ENCODE assay signal across 9 cellular contexts in the genomic region with DNA sequence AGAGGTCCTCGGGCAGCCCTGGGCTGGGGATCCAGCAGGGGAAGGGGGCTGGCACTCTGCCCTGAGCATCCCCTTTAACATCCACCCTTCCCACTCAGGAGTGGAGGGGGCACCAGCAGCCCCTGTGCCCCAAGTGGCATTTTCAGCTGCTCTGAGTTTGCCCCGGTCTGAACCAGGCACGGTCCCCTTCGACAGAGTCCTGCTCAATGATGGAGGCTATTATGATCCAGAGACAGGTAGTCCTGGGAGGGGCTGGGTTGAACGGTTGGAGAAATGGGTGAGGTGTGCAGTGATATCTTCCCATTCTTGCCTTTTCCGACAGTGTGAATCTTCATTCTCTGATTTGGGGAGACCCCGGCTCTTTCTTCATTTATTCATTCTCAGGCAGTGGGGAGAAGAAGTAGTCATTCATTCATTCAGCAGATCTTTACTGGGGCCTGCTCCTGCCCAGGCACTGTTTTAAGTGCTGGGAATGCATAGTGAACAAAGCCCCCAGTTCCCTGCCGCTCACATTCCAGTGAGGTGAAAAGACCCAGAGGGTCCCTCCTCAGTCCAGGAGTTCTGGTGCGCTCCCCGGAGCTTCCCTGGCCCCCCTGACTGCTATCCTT. TPM values are rescaled to one million over a fixed set of nuclear protein-coding genes. Genes with fewer than 3 reads are reported as not detected.
A peak's percentile ranks its signal among the peaks of the same experiment; 100 is the strongest.
DNase-seq lines count a peak whose midpoint lies in the region; ATAC-seq and TF ChIP-seq lines count a peak whose summit lies in the region.
"Had no signal": no experiment of that assay in that cellular context is flagged by ENCODE, and none has a peak within 500 bp of the region (broad histone marks: within the 10 kb centered on the region; RNA-seq: fewer than 3 reads in every experiment).

No MANE protein-coding gene starts in this region.

- 54 to 64% (median 55%) methylated on average over 10 of the region's 10 CpGs for WGBS in psoas muscle, 3 donors

- H3K27me3 ChIP-seq in GM06990 (replicated peaks; ENCODE audit: control insufficient read depth, insufficient read depth, low read length) (no peaks in the 10 kb centered on the region), foreskin keratinocyte (peaks cover 2% of the 10 kb centered on the region), psoas muscle (ENCODE audit: insufficient read depth in 3 of 3, low read length in 2 of 3) (no peaks in the 10 kb centered on the region)

- H3K36me3 ChIP-seq in GM06990 (ENCODE audit: control insufficient read depth, insufficient read depth, low read length) = no peaks in the 10 kb centered on the region
- H3K36me3 ChIP-seq in psoas muscle (ENCODE audit: insufficient read depth in 1 of 2, low read depth in 1 of 2) = no peaks in the 10 kb centered on the region

- H3K4me3 ChIP-seq in GM06990 (replicated peaks; ENCODE audit: low read depth, low read length) (peak overlapping the region; percentile 68), psoas muscle (peak overlapping the region; percentile 70)

- intact Hi-C loops in psoas muscle (cut with DNase I) = loop anchor here in 1 of 2 donors (5.0 kb wide), 1 partner anchor 123 kb away; no protein-coding TSS in a partner anchor

- peak overlapping the region; percentile 73 for H3K27ac ChIP-seq in VCaP
- peak overlapping the region; percentile 52 for H3K27ac ChIP-seq in foreskin keratinocyte
- H3K27ac ChIP-seq in psoas muscle = peak overlapping the region; percentile 84

- ATAC-seq in foreskin keratinocyte (no peak), psoas muscle (no peak), GM18502 (IDR thresholded peaks at IDR 0.05; ENCODE audit: poor library complexity, unreplicated experiment) (no peak), GM18858 (IDR thresholded peaks at IDR 0.05; ENCODE audit: unreplicated experiment) (no peak)

- H3K4me1 ChIP-seq in foreskin keratinocyte (peaks cover 6% of the 10 kb centered on the region), psoas muscle (peaks cover 24% of the 10 kb centered on the region)

- DNase-seq in GM06990 (ENCODE audit: extremely low read depth, insufficient read length) = no peak
- DNase-seq in foreskin keratinocyte = no peak
- peak in 1 of 2 donors; percentile 54 for DNase-seq in psoas muscle
- no peak for DNase-seq in 8988T
- no peak for DNase-seq in GF-D8 (lab: John Stamatoyannopoulos, UW)
- DNase-seq: NCI-H187 had no signal

- no peaks in the 10 kb centered on the region for H3K9me3 ChIP-seq in psoas muscle

- TF ChIP-seq CTCF in GM06990 (IDR thresholded peaks at IDR 0.05; ENCODE audit: insufficient read depth, low read length, poor library complexity, severe bottlenecking) (no peak), VCaP (conservative IDR thresholded peaks at IDR 0.05) (peak; percentile 61), foreskin keratinocyte (conservative IDR thresholded peaks at IDR 0.05) (no peak), psoas muscle (IDR thresholded peaks at IDR 0.05) (no peak)

RNA-seq across cellular contexts. Expression of a gene that starts 1.4 kb away (rescaled TPM):
- total RNA-seq in foreskin keratinocyte = 2.4 and 2.6 TPM in 2 replicates
- polyA plus RNA-seq in foreskin keratinocyte = 4.1 and 5.0 TPM in 2 replicates
- 1 to 10 TPM; 1.5 to 4.5 (median 2.4) TPM for total RNA-seq in psoas muscle
- 1 to 10 TPM; 1.8 to 5.8 (median 2.9) TPM for polyA plus RNA-seq in psoas muscle

RNA-seq across cellular contexts. Expression of a gene that starts 6.8 kb away (rescaled TPM):
- total RNA-seq in foreskin keratinocyte (0.37 and 0.39 TPM in 2 replicates), psoas muscle (10 to 100 TPM in 1 of 4 donors, 1 to 10 TPM in 3; 6.1 to 14.3 (median 7.9) TPM)
- polyA plus RNA-seq in foreskin keratinocyte (0.25 and 0.37 TPM in 2 replicates), psoas muscle (1 to 10 TPM; 4.9 to 7.3 (median 4.9) TPM)

RNA-seq across cellular contexts. Expression of a gene that starts 13.7 kb away (rescaled TPM):
- 368 and 406 TPM in 2 replicates for total RNA-seq in foreskin keratinocyte
- 686 and 711 TPM in 2 replicates for polyA plus RNA-seq in foreskin keratinocyte
- 100 to 1,000 TPM; 186 to 304 (median 236) TPM for total RNA-seq in psoas muscle
- polyA plus RNA-seq in psoas muscle = 100 to 1,000 TPM; 259 to 396 (median 306) TPM

RNA-seq across cellular contexts. Expression of a gene that starts 33.7 kb away (rescaled TPM):
- total RNA-seq in foreskin keratinocyte = 25.5 and 28.0 TPM in 2 replicates
- 20.9 and 21.9 TPM in 2 replicates for polyA plus RNA-seq in foreskin keratinocyte
- 1 to 10 TPM; 5.5 to 8.6 (median 7.6) TPM for total RNA-seq in psoas muscle
- polyA plus RNA-seq in psoas muscle = 1 to 10 TPM; 3.6 to 5.3 (median 5.0) TPM

RNA-seq across cellular contexts. Expression of a gene that starts 33.8 kb away (rescaled TPM):
- total RNA-seq in foreskin keratinocyte (0.49 and 1.6 TPM in 2 replicates), psoas muscle (10 to 100 TPM in 1 of 4 donors, 1 to 10 TPM in 3; 4.1 to 15.8 (median 6.1) TPM)
- polyA plus RNA-seq in foreskin keratinocyte (0.74 and 1.9 TPM in 2 replicates), psoas muscle (1 to 10 TPM; 2.8 to 7.9 (median 6.6) TPM)
